Comparison of ENCODE assay signal across 1 cellular context in the genomic region with DNA sequence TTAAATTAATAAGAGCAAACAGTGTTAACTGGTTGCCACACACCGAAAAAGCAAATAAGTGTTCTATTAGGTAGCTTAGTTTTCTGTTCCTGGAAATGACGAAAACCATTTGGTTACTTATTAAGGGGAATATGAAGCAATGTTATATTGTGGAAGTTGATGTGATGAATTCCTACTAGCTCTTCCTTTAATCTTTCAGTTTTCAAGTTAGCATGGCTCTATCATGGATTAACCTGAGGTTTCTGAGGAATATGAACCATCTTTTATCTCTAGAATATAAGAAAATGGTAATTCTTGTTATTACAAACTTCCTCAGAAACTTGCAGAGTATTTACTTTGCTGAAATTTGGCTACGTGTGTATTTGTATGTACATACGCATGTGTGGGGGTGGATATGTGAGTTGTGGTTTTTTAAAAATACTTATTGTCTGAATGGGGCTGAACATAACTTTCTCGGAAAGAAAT.
TF ChIP-seq lines count a peak whose summit lies in the region.

No MANE protein-coding gene starts in this region.

TF ChIP-seq in SK-N-SH treated with all-trans-retinoic acid at 6 μM for 48 hours, 23 proteins besides CTCF, POLR2A, EP300 and RAD21 (continued from another document):
- no peak for TF ChIP-seq CSRNP3 (CRISPR knock-in tag; IDR thresholded peaks at IDR 0.05)
- TF ChIP-seq PATZ1 (CRISPR knock-in tag; IDR thresholded peaks at IDR 0.05; ENCODE audit: borderline replicate concordance), result no peak
- TF ChIP-seq POU6F1 (CRISPR knock-in tag; IDR thresholded peaks at IDR 0.05; ENCODE audit: borderline replicate concordance, low read depth), result no peak
- no peak for TF ChIP-seq ZFP3 (CRISPR knock-in tag; IDR thresholded peaks at IDR 0.05)
- TF ChIP-seq GLIS3 (CRISPR knock-in tag; IDR thresholded peaks at IDR 0.05), result no peak
- no peak for TF ChIP-seq ARNTL (CRISPR knock-in tag; IDR thresholded peaks at IDR 0.05; ENCODE audit: borderline replicate concordance, low read depth)
- no peak for TF ChIP-seq SNAI2 (CRISPR knock-in tag; IDR thresholded peaks at IDR 0.05)
- no peak for TF ChIP-seq OSR1 (CRISPR knock-in tag; IDR thresholded peaks at IDR 0.05)
